In the genomic region with DNA sequence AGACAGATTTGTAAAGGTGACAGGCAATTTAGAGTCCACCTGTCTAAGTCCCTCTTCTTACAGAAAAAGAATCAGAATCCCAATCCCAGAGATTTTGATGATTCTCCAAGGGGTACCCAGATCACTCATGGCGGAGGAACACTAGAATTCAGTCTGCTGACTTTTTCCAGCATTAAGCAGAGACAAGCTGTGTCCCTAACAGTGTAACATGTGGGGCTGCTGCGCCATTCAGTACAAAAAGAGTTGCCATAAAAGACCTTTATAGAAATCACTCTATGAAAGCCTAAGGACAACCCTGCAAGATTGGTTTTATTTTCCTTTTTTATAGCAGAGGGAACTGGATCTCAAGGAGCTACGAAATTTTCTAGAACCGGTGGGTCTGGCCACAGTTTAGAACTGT, we compare ENCODE assay signal across 8 cellular contexts. TPM values are rescaled to one million over a fixed set of nuclear protein-coding genes. Genes with fewer than 3 reads are reported as not detected.
DNase-seq lines count a peak whose midpoint lies in the region; ATAC-seq lines count a peak whose summit lies in the region.

No MANE protein-coding gene starts in this region.

- no peaks in the 10 kb centered on the region for H3K27me3 Mint-ChIP-seq in CD4-positive, CD25-positive, alpha-beta regulatory T cell

- no peaks in the 10 kb centered on the region for H3K27me3 ChIP-seq in CD4-positive, CD25-positive, alpha-beta regulatory T cell (ENCODE audit: control insufficient read depth, insufficient read depth, low read length)
- H3K27me3 ChIP-seq in muscle layer of duodenum (ENCODE audit: low read depth, low read length): no peaks in the 10 kb centered on the region

- peak overlapping the region; percentile 100 for H3K4me3 ChIP-seq in CD4-positive, CD25-positive, alpha-beta regulatory T cell (ENCODE audit: low read depth, low read length)
- H3K4me3 ChIP-seq in muscle layer of duodenum (ENCODE audit: low read depth in 1 of 2, low read length in 2 of 2): peak overlapping the region; percentile 52 to 60

- peak overlapping the region; percentile 95 to 100 (median 98) for H3K4me3 Mint-ChIP-seq in CD4-positive, CD25-positive, alpha-beta regulatory T cell

- H3K36me3 ChIP-seq in CD4-positive, CD25-positive, alpha-beta regulatory T cell (ENCODE audit: control insufficient read depth, insufficient read depth, low read length): peaks cover 25% of the 10 kb centered on the region
- H3K36me3 ChIP-seq in muscle layer of duodenum (ENCODE audit: control insufficient read depth in 1 of 2, insufficient read depth in 2 of 2, low read length in 2 of 2): no peaks in the 10 kb centered on the region

- peaks cover 38% of the 10 kb centered on the region for H3K4me1 ChIP-seq in CD4-positive, CD25-positive, alpha-beta regulatory T cell (ENCODE audit: control insufficient read depth, insufficient read depth, low read length, poor library complexity, severe bottlenecking)
- H3K4me1 ChIP-seq in muscle layer of duodenum (ENCODE audit: control insufficient read depth in 1 of 2, insufficient read depth in 2 of 2, low read length in 2 of 2): no peaks in the 10 kb centered on the region

- H3K9me3 ChIP-seq in CD4-positive, CD25-positive, alpha-beta regulatory T cell (ENCODE audit: control insufficient read depth in 2 of 2, low read length in 2 of 2): peaks cover 0 to 3% of the 10 kb centered on the region in 2 experiments
- H3K9me3 ChIP-seq in muscle layer of duodenum (ENCODE audit: control insufficient read depth in 1 of 2, low read length in 2 of 2): peaks cover 0 to 6% of the 10 kb centered on the region in 2 donors

- peaks cover 47% of the 10 kb centered on the region for H3K36me3 Mint-ChIP-seq in CD4-positive, CD25-positive, alpha-beta regulatory T cell
- peaks cover 28 to 52% of the 10 kb centered on the region in 2 donors for H3K36me3 Mint-ChIP-seq in activated naive CD4-positive, alpha-beta T cell treated with anti-CD3 and anti-CD28 coated beads, Interleukin-2, amount 50 U/mL, for 72 hours

- peak; percentile 12 to 16 for ATAC-seq in CD4-positive, CD25-positive, alpha-beta regulatory T cell (ENCODE audit: low read depth in 2 of 2)
- peak; percentile 20 for ATAC-seq in GM21360 (IDR thresholded peaks at IDR 0.05; ENCODE audit: unreplicated experiment)
- ATAC-seq in activated naive CD4-positive, alpha-beta T cell treated with anti-CD3 and anti-CD28 coated beads, Interleukin-2, amount 50 U/mL, for 72 hours: peak; percentile 19 to 27

- H3K4me1 Mint-ChIP-seq in CD4-positive, CD25-positive, alpha-beta regulatory T cell: peaks cover 8 to 47% (median 35%) of the 10 kb centered on the region in 4 donors

- no peak for DNase-seq in CD4-positive, CD25-positive, alpha-beta regulatory T cell
- DNase-seq in activated naive CD4-positive, alpha-beta T cell treated with anti-CD3 and anti-CD28 coated beads, Interleukin-2, amount 50 U/mL, for 72 hours (ENCODE audit: low spot score in 2 of 2): no peak
- DNase-seq in NCI-H1048 (lab: John Stamatoyannopoulos, UW) (no peak), hypothalamus (lab: John Stamatoyannopoulos, UW) (no peak), COR-L47 (lab: John Stamatoyannopoulos, UW) (no peak)
- DNase-seq in effector CD8-positive, alpha-beta T cell (lab: John Stamatoyannopoulos, UW): no peak

- peak overlapping the region; percentile 92 to 99 (median 99) for H3K27ac Mint-ChIP-seq in CD4-positive, CD25-positive, alpha-beta regulatory T cell
- H3K27ac Mint-ChIP-seq in activated naive CD4-positive, alpha-beta T cell treated with anti-CD3 and anti-CD28 coated beads, Interleukin-2, amount 50 U/mL, for 72 hours: peak overlapping the region; percentile 87 to 96

- peak overlapping the region; percentile 78 for H3K27ac ChIP-seq in CD4-positive, CD25-positive, alpha-beta regulatory T cell (ENCODE audit: insufficient read depth, low read length, poor library complexity, severe bottlenecking)
- H3K27ac ChIP-seq in muscle layer of duodenum (ENCODE audit: low read length): peak overlapping the region; percentile 76

- peaks cover 0 to 3% (median 0%) of the 10 kb centered on the region in 7 donors for H3K9me3 Mint-ChIP-seq in CD4-positive, CD25-positive, alpha-beta regulatory T cell
- peaks cover 0 to 7% of the 10 kb centered on the region in 2 donors for H3K9me3 Mint-ChIP-seq in activated naive CD4-positive, alpha-beta T cell treated with anti-CD3 and anti-CD28 coated beads, Interleukin-2, amount 50 U/mL, for 72 hours

RNA-seq across cellular contexts. Expression of gene GIMAP7, which starts 0.6 kb away (rescaled TPM):
- total RNA-seq in CD4-positive, CD25-positive, alpha-beta regulatory T cell: 64.2 TPM
- 1,000 to 10,000 TPM in 1 of 4 donors, 100 to 1,000 TPM in 3; 519 to 1,084 (median 836) TPM for polyA plus RNA-seq in CD4-positive, CD25-positive, alpha-beta regulatory T cell
- 10 to 100 TPM; 32.2 to 79.9 TPM for total RNA-seq in activated naive CD4-positive, alpha-beta T cell treated with anti-CD3 and anti-CD28 coated beads, Interleukin-2, amount 50 U/mL, for 72 hours

RNA-seq across cellular contexts. Expression of gene GIMAP4, which starts 51.9 kb away (rescaled TPM):
- total RNA-seq in CD4-positive, CD25-positive, alpha-beta regulatory T cell: 90.1 TPM
- polyA plus RNA-seq in CD4-positive, CD25-positive, alpha-beta regulatory T cell: 100 to 1,000 TPM; 402 to 667 (median 490) TPM
- total RNA-seq in activated naive CD4-positive, alpha-beta T cell treated with anti-CD3 and anti-CD28 coated beads, Interleukin-2, amount 50 U/mL, for 72 hours: 100 to 1,000 TPM; 202 to 336 TPM
